ENCODE assay signal across 14 cellular contexts in genomic region chr12:68630050-68630449, GRCh38. TPM values are rescaled to one million over a fixed set of nuclear protein-coding genes. Genes with fewer than 3 reads are reported as not detected.
DNase-seq lines count a peak whose midpoint lies in the region; ATAC-seq, FAIRE-seq and TF ChIP-seq lines count a peak whose summit lies in the region.
"Had no signal": no experiment of that assay in that cellular context is flagged by ENCODE, and none has a peak within 500 bp of the region (broad histone marks: within the 10 kb centered on the region; RNA-seq: fewer than 3 reads in every experiment).

No MANE protein-coding gene starts in this region.

- TF ChIP-seq POLR2A in GM12891 (IDR thresholded peaks at IDR 0.05; ENCODE audit: low read depth, low read length) = no peak

- H3K27ac ChIP-seq in CD8-positive, alpha-beta T cell (ENCODE audit: low read depth, low read length) = no peak overlapping the region
- H3K27ac ChIP-seq in KMS-11 = peak overlapping the region; percentile 20; the same call in 1 of the 2 replicates
- peak overlapping the region; percentile 45 for H3K27ac ChIP-seq in neural progenitor cell
- H3K27ac ChIP-seq: esophagus muscularis mucosa, HL-60, suprapubic skin had no signal

- no peak for DNase-seq in CD8-positive, alpha-beta T cell
- DNase-seq in chondrocyte (ENCODE audit: low spot score) (no peak), neural progenitor cell (ENCODE audit: low spot score) (no peak), GM12891 (ENCODE audit: insufficient read length, low spot score) (no peak), foreskin melanocyte (no peak), DMS 273 (lab: John Stamatoyannopoulos, UW; ENCODE audit: unreplicated experiment) (no peak)
- DNase-seq: Caco-2, MV-4-11, NCI-H446 had no signal

- peaks cover 24% of the 10 kb centered on the region for H4K20me1 ChIP-seq in KMS-11 (ENCODE audit: insufficient read depth)
- peaks cover 44% of the 10 kb centered on the region for H4K20me1 ChIP-seq in neural progenitor cell (ENCODE audit: low read depth)

- peaks cover 7% of the 10 kb centered on the region for H3K36me3 ChIP-seq in CD8-positive, alpha-beta T cell (ENCODE audit: insufficient read depth, low read length)
- H3K36me3 ChIP-seq in KMS-11 (ENCODE audit: insufficient read depth) (peaks cover 4% of the 10 kb centered on the region; the same call in 1 of the 2 replicates), neural progenitor cell (peaks cover 2% of the 10 kb centered on the region)

- peak overlapping the region; percentile 34 for H3K4me2 ChIP-seq in KMS-11
- no peak overlapping the region for H3K4me2 ChIP-seq in neural progenitor cell

- no peaks in the 10 kb centered on the region for H3K27me3 Mint-ChIP-seq in CD8-positive, alpha-beta T cell (ENCODE audit: low read depth)
- H3K27me3 Mint-ChIP-seq in chondrocyte (ENCODE audit: low read depth) (no peaks in the 10 kb centered on the region), neural progenitor cell (ENCODE audit: insufficient read depth, low read depth) (no peaks in the 10 kb centered on the region)

- peaks cover 85% of the 10 kb centered on the region for H3K4me1 Mint-ChIP-seq in CD8-positive, alpha-beta T cell (ENCODE audit: low read depth)
- H3K4me1 Mint-ChIP-seq in chondrocyte (ENCODE audit: low read depth) (peaks cover 47% of the 10 kb centered on the region), neural progenitor cell (peaks cover 3% of the 10 kb centered on the region)

- H3K9me3 ChIP-seq in CD8-positive, alpha-beta T cell (ENCODE audit: low read length) = no peaks in the 10 kb centered on the region
- H3K9me3 ChIP-seq in neural progenitor cell (ENCODE audit: low read depth) = no peaks in the 10 kb centered on the region
- H3K9me3 ChIP-seq: suprapubic skin had no signal

- FAIRE-seq in GM12891 (lab: Jason Lieb, UNC) = no peak

- POLR2A ChIA-PET in CD8-positive, alpha-beta T cell (lab: Charles Lee) = interaction anchor here (0.6 to 1.2 kb wide), 3 partner anchors 9 to 104 kb away, joined by 3 to 5 read pairs (median 4); no protein-coding TSS in a partner anchor

- peak; percentile 35 for ATAC-seq in CD8-positive, alpha-beta T cell
- no peak for ATAC-seq in GM21390 (IDR thresholded peaks at IDR 0.05; ENCODE audit: unreplicated experiment)

- no peak for TF ChIP-seq CTCF in CD8-positive, alpha-beta T cell (IDR thresholded peaks at IDR 0.05)
- TF ChIP-seq CTCF in KMS-11 (conservative IDR thresholded peaks at IDR 0.05; ENCODE audit: low read depth, low read length) (no peak), chondrocyte (IDR thresholded peaks at IDR 0.05) (no peak), neural progenitor cell (IDR thresholded peaks at IDR 0.05) (no peak)

- no peak overlapping the region for H3K4me3 ChIP-seq in CD8-positive, alpha-beta T cell (ENCODE audit: low read depth, low read length)
- H3K4me3 ChIP-seq in KMS-11 (IDR thresholded peaks at IDR 0.05; ENCODE audit: insufficient read depth, low read depth, low read length) = no peak overlapping the region
- no peak overlapping the region for H3K4me3 ChIP-seq in neural progenitor cell
- H3K4me3 ChIP-seq: esophagus muscularis mucosa, suprapubic skin had no signal

- H3K36me3 Mint-ChIP-seq in CD8-positive, alpha-beta T cell = peaks cover 65% of the 10 kb centered on the region
- peaks cover 13% of the 10 kb centered on the region for H3K36me3 Mint-ChIP-seq in chondrocyte (ENCODE audit: low read depth)
- H3K36me3 Mint-ChIP-seq in neural progenitor cell = peaks cover 33% of the 10 kb centered on the region

- H2AFZ ChIP-seq in KMS-11 (ENCODE audit: low read depth) (no peak overlapping the region), neural progenitor cell (replicated peaks) (no peak overlapping the region)

- H3K27me3 ChIP-seq in CD8-positive, alpha-beta T cell (ENCODE audit: insufficient read depth, low read length) = no peaks in the 10 kb centered on the region
- no peaks in the 10 kb centered on the region for H3K27me3 ChIP-seq in KMS-11 (ENCODE audit: insufficient read depth, low read depth)
- H3K27me3 ChIP-seq in neural progenitor cell = no peaks in the 10 kb centered on the region
- H3K27me3 ChIP-seq: esophagus muscularis mucosa, suprapubic skin had no signal

- CTCF ChIA-PET in CD8-positive, alpha-beta T cell (lab: Charles Lee) = interaction anchor here (0.6 to 1.1 kb wide), 4 partner anchors 12 to 271 kb away, joined by 3 to 4 read pairs (median 3); no protein-coding TSS in a partner anchor

- peaks cover 3% of the 10 kb centered on the region for H3K9me3 Mint-ChIP-seq in CD8-positive, alpha-beta T cell
- peaks cover 5% of the 10 kb centered on the region for H3K9me3 Mint-ChIP-seq in chondrocyte (ENCODE audit: low read depth)
- H3K9me3 Mint-ChIP-seq in neural progenitor cell = peaks cover 19% of the 10 kb centered on the region

- H3K4me1 ChIP-seq in CD8-positive, alpha-beta T cell (ENCODE audit: insufficient read depth, low read length) = peaks cover 82% of the 10 kb centered on the region
- H3K4me1 ChIP-seq in KMS-11 (ENCODE audit: low read depth, poor library complexity, severe bottlenecking) (peaks cover 86% of the 10 kb centered on the region), neural progenitor cell (peaks cover 10% of the 10 kb centered on the region)

- no peaks in the 10 kb centered on the region for H3F3A ChIP-seq in neural progenitor cell (ENCODE audit: low read depth)

- peaks cover 100% of the 10 kb centered on the region for H3K79me2 ChIP-seq in KMS-11 (ENCODE audit: insufficient read depth, low read depth)
- H3K79me2 ChIP-seq in neural progenitor cell (ENCODE audit: low read depth) = peaks cover 100% of the 10 kb centered on the region

- intact Hi-C loops in CD8-positive, alpha-beta T cell (cut with DNase I, micrococcal nuclease) = loop anchor here in 1 of 2 experiments (2.0 kb wide), 2 partner anchors 15 to 17 kb away; no protein-coding TSS in a partner anchor

- H3K4me3 Mint-ChIP-seq in CD8-positive, alpha-beta T cell = peak overlapping the region; percentile 23
- no peak overlapping the region for H3K4me3 Mint-ChIP-seq in chondrocyte (ENCODE audit: unreplicated experiment)
- H3K4me3 Mint-ChIP-seq in neural progenitor cell = no peak overlapping the region

- H3K9ac ChIP-seq in KMS-11 = 0 out of 2 replicates have a peak overlapping the region, but pooled peaks have one; percentile 2
- H3K9ac ChIP-seq in neural progenitor cell = no peak overlapping the region

- H3K27ac Mint-ChIP-seq in CD8-positive, alpha-beta T cell = peak overlapping the region; percentile 70
- H3K27ac Mint-ChIP-seq in chondrocyte (ENCODE audit: unreplicated experiment) = peak overlapping the region; percentile 68
- H3K27ac Mint-ChIP-seq in neural progenitor cell = no peak overlapping the region

TF ChIP-seq in GM12891, 5 proteins besides CTCF, POLR2A, EP300 and RAD21:
- TF ChIP-seq POLR2AphosphoS5 (IDR thresholded peaks at IDR 0.05; ENCODE audit: low read depth, low read length) (no peak), SPI1 (IDR thresholded peaks at IDR 0.05; ENCODE audit: low read depth, low read length) (no peak), PAX5 (IDR thresholded peaks at IDR 0.05; ENCODE audit: insufficient read depth, low read length, severe bottlenecking) (no peak), TAF1 (IDR thresholded peaks at IDR 0.05; ENCODE audit: low read depth, low read length) (no peak), POU2F2 (IDR thresholded peaks at IDR 0.05; ENCODE audit: low read depth, low read length) (no peak)

RNA-seq across cellular contexts. Expression of gene RAP1B, which starts 19.4 kb away (rescaled TPM):
- 100 to 1,000 TPM; 299 TPM for total RNA-seq in CD8-positive, alpha-beta T cell
- total RNA-seq in chondrocyte = 163 to 239 TPM (median 229 TPM) in 3 replicates
- total RNA-seq in neural progenitor cell (ENCODE audit: low replicate concordance) = 134 and 252 TPM in 2 replicates
- polyA plus RNA-seq in GM12891 (2012; ENCODE audit: low read depth, missing spikeins) = 75.0 TPM

RNA-seq across cellular contexts. Expression of gene NUP107, which starts 56.7 kb away (rescaled TPM):
- 10 to 100 TPM; 40.1 to 45.9 TPM for total RNA-seq in CD8-positive, alpha-beta T cell
- total RNA-seq in chondrocyte (21.0 to 39.8 TPM (median 23.9 TPM) in 3 replicates), neural progenitor cell (ENCODE audit: low replicate concordance) (152 and 231 TPM in 2 replicates)
- polyA plus RNA-seq in GM12891 (2012; ENCODE audit: low read depth, missing spikeins) = 33.3 TPM
